ENCODE assay signal across 9 cellular contexts in genomic region chr14:72515779-72516770, GRCh38.
DNase-seq lines count a peak whose midpoint lies in the region; ATAC-seq, FAIRE-seq and TF ChIP-seq lines count a peak whose summit lies in the region.
"Had no signal": no experiment of that assay in that cellular context is flagged by ENCODE, and none has a peak within 500 bp of the region (broad histone marks: within the 10 kb centered on the region; RNA-seq: fewer than 3 reads in every experiment).

No MANE protein-coding gene starts in this region.

- SMC1A ChIA-PET in GM12878 (lab: Charles Lee; ENCODE audit: uncharacterized antibody, unreplicated experiment): interaction anchor here (0.7 to 8.8 kb wide), 27 partner anchors 8 to 1114 kb away, joined by 3 to 304 read pairs (median 6); partner anchors contain the start of gene DPF3

- CTCF ChIA-PET in GM12878 (lab: Yijun Ruan, JAX): interaction anchor here (0.5 to 12.6 kb wide), 31 partner anchors 8 to 955 kb away, joined by 3 to 520 read pairs (median 4); partner anchors contain the start of gene DPF3

- H3K36me3 ChIP-seq in GM12878 (ENCODE audit: control insufficient read depth in 2 of 2, insufficient read depth in 2 of 2, low read length in 1 of 2) (no peaks in the 10 kb centered on the region), lower lobe of right lung (no peaks in the 10 kb centered on the region), osteoblast (ENCODE audit: insufficient read depth, low read length) (no peaks in the 10 kb centered on the region)

- H3K27ac ChIP-seq in GM12878 (ENCODE audit: control insufficient read depth, insufficient read depth) (no peak overlapping the region), lower lobe of right lung (no peak overlapping the region), osteoblast (ENCODE audit: low read depth, low read length) (no peak overlapping the region)
- H3K27ac ChIP-seq: coronary artery had no signal

- no peaks in the 10 kb centered on the region for H3K79me2 ChIP-seq in GM12878 (ENCODE audit: control insufficient read depth, insufficient read depth, low read length)
- no peaks in the 10 kb centered on the region for H3K79me2 ChIP-seq in osteoblast (ENCODE audit: insufficient read depth, low read length)

- H4K20me1 ChIP-seq in GM12878 (ENCODE audit: control insufficient read depth, insufficient read depth): no peaks in the 10 kb centered on the region
- no peaks in the 10 kb centered on the region for H4K20me1 ChIP-seq in osteoblast (ENCODE audit: insufficient read depth, low read length)

- H3K4me1 ChIP-seq in GM12878 (ENCODE audit: control insufficient read depth, insufficient read depth, low read length) (peaks cover 50% of the 10 kb centered on the region), lower lobe of right lung (peaks cover 18% of the 10 kb centered on the region), osteoblast (ENCODE audit: insufficient read depth, low read length) (peaks cover 12% of the 10 kb centered on the region)

- no peak for ATAC-seq in GM12878
- peak; percentile 5 to 7 for ATAC-seq in lower lobe of right lung
- no peak for ATAC-seq in GM21786 (IDR thresholded peaks at IDR 0.05; ENCODE audit: unreplicated experiment)
- ATAC-seq in stimulated activated naive CD8-positive, alpha-beta T cell treated with anti-CD3 and anti-CD28 coated beads, Interleukin-15, Interleukin-2, amounts not matched to agents 100 U/mL and 50 U/mL, for 24 hours: no peak

- no TSS peak for BruUV-seq in GM12878 (replicated peaks; lab: Mats Ljungman, UMichigan)

- no peak overlapping the region for H3K4me2 ChIP-seq in GM12878 (ENCODE audit: control insufficient read depth, insufficient read depth)
- H3K4me2 ChIP-seq in osteoblast (ENCODE audit: insufficient read depth, low read length): no peak overlapping the region

- RAD21 ChIA-PET in GM12878 (lab: Charles Lee; ENCODE audit: unreplicated experiment): interaction anchor here (0.6 to 10.4 kb wide), 16 partner anchors 10 to 954 kb away, joined by 3 to 216 read pairs (median 6); partner anchors contain the start of gene DPF3

- no peak for TF ChIP-seq RAD21 in GM12878 (IDR thresholded peaks at IDR 0.05; ENCODE audit: insufficient read depth, low read depth, low read length)

- no peak for FAIRE-seq in GM12878 (lab: Jason Lieb, UNC)

- TF ChIP-seq POLR2A in GM12878 (IDR thresholded peaks at IDR 0.05; ENCODE audit: low read depth, low read length): no peak

- in situ Hi-C loops in GM12878 (cut with MboI): loop anchor here (5.0 to 10.0 kb wide), 2 partner anchors 391 to 959 kb away; no protein-coding TSS in a partner anchor

- intact Hi-C loops in GM12878 (cut with micrococcal nuclease; ENCODE audit: unreplicated experiment): loop anchor here (5.0 to 10.0 kb wide), 2 partner anchors 206 to 299 kb away; no protein-coding TSS in a partner anchor
- intact Hi-C loops in lower lobe of right lung (cut with DNase I): loop anchor here (5.0 kb wide), 2 partner anchors 391 to 431 kb away; no protein-coding TSS in a partner anchor

- H3K9me3 ChIP-seq in GM12878 (replicated peaks; ENCODE audit: control insufficient read depth, insufficient read depth, low read length) (peaks cover 3% of the 10 kb centered on the region; the same call in 1 of the 3 replicates), lower lobe of right lung (no peaks in the 10 kb centered on the region), osteoblast (ENCODE audit: low read depth, low read length) (no peaks in the 10 kb centered on the region)

- TF ChIP-seq CTCF in GM12878 (IDR thresholded peaks at IDR 0.05 in 2 of 3, conservative IDR thresholded peaks at IDR 0.05 in 1 of 3; ENCODE audit: control insufficient read depth in 2 of 3, extremely low read depth in 1 of 3, insufficient read depth in 1 of 3, low read depth in 3 of 3, low read length in 3 of 3) (no peak), lower lobe of right lung (IDR thresholded peaks at IDR 0.05) (no peak), osteoblast (IDR thresholded peaks at IDR 0.05; ENCODE audit: extremely low read depth, low read depth, low read length) (no peak)

- H3K27me3 ChIP-seq in GM12878 (replicated peaks in 1 of 2; ENCODE audit: control insufficient read depth in 2 of 2, insufficient read depth in 2 of 2, low read length in 1 of 2): no peaks in the 10 kb centered on the region
- no peaks in the 10 kb centered on the region for H3K27me3 ChIP-seq in lower lobe of right lung (ENCODE audit: low read depth)
- H3K27me3 ChIP-seq in osteoblast (ENCODE audit: insufficient read depth, low read length): peaks cover 9% of the 10 kb centered on the region

- no peak overlapping the region for H3K9ac ChIP-seq in GM12878 (ENCODE audit: control insufficient read depth, insufficient read depth, low read length)

- no peak for TF ChIP-seq EP300 in GM12878 (IDR thresholded peaks at IDR 0.05; ENCODE audit: borderline replicate concordance in 1 of 2, control insufficient read depth in 1 of 2, low read depth in 2 of 2, low read length in 2 of 2)

- WGBS in GM12878 (ENCODE audit: insufficient coverage, insufficient replicate concordance, low lambda C conversion rate, missing lambda C conversion rate): 87% methylated on average over 11 of the region's 11 CpGs

- POLR2A ChIA-PET in GM12878 (lab: Charles Lee): interaction anchor here (0.6 kb wide), 1 partner anchor 12 kb away, joined by 5 read pairs; no protein-coding TSS in a partner anchor

- H2AFZ ChIP-seq in GM12878 (ENCODE audit: control insufficient read depth, low read depth, low read length) (no peak overlapping the region), osteoblast (ENCODE audit: low read length) (no peak overlapping the region)

- H3K4me3 ChIP-seq in GM12878: no peak overlapping the region
- no peak overlapping the region for H3K4me3 ChIP-seq in lower lobe of right lung
- H3K4me3 ChIP-seq in osteoblast (ENCODE audit: insufficient read depth, low read length): no peak overlapping the region
- H3K4me3 ChIP-seq: coronary artery had no signal

- DNase-seq in EH (ENCODE audit: low read depth) (peak; percentile 69), M059J (ENCODE audit: low read depth) (peak; percentile 81), GM12878 (ENCODE audit: low read depth, low spot score) (no peak), lower lobe of right lung (no peak), osteoblast (ENCODE audit: insufficient read length, low spot score, missing footprints) (no peak), pons (ENCODE audit: low spot score) (no peak)
- DNase-seq in stimulated activated naive CD8-positive, alpha-beta T cell treated with anti-CD3 and anti-CD28 coated beads, Interleukin-15, Interleukin-2, amounts not matched to agents 100 U/mL and 50 U/mL, for 24 hours: no peak

TF ChIP-seq in GM12878, 131 proteins besides CTCF, POLR2A, EP300 and RAD21:
- no peak for TF ChIP-seq NFXL1 (IDR thresholded peaks at IDR 0.05; ENCODE audit: borderline replicate concordance)
- TF ChIP-seq KDM1A (IDR thresholded peaks at IDR 0.05; ENCODE audit: borderline replicate concordance): no peak
- TF ChIP-seq MTA2 (IDR thresholded peaks at IDR 0.05; ENCODE audit: low read depth): no peak
- TF ChIP-seq SPI1 (IDR thresholded peaks at IDR 0.05; ENCODE audit: borderline replicate concordance, insufficient read depth, low read depth, low read length): peak; percentile 34; the same call in 1 of the 2 replicates

Comparison
In these comparisons a context has a peak if more than half of its experiments do, and no peak if none do; other contexts are left out.
1. DNase-seq: peak in EH (single experiment) and M059J (single experiment); none in GM12878 (single experiment), lower lobe of right lung (single experiment), osteoblast (single experiment), pons (single experiment) and stimulated activated naive CD8-positive, alpha-beta T cell treated with anti-CD3 and anti-CD28 coated beads, Interleukin-15, Interleukin-2, amounts not matched to agents 100 U/mL and 50 U/mL, for 24 hours (single experiment).
2. ATAC-seq: peak in lower lobe of right lung (2 of 2); none in GM12878 (single experiment), GM21786 (single experiment) and stimulated activated naive CD8-positive, alpha-beta T cell treated with anti-CD3 and anti-CD28 coated beads, Interleukin-15, Interleukin-2, amounts not matched to agents 100 U/mL and 50 U/mL, for 24 hours (single experiment).